In genomic region chr12:13345722-13346121, GRCh38 we compare ENCODE assay signal across 27 cellular contexts.
"Had no signal": no experiment of that assay in that cellular context is flagged by ENCODE, and none has a peak within 500 bp of the region (broad histone marks: within the 10 kb centered on the region; RNA-seq: fewer than 3 reads in every experiment).

No MANE protein-coding gene starts in this region.

- H3K27me3 ChIP-seq: ovary, right atrium auricular region, right lobe of liver, stomach, testis, tibial artery, uterus had no signal

- H3K9me3 Mint-ChIP-seq: natural killer cell treated with Interleukin-12 subunit alpha and Interleukin-12 subunit beta and Interleukin-15 and Interleukin-18, amount 100 ng/mL, for 72 hours had no signal

- FAIRE-seq: islet of Langerhans, kidney had no signal

- H3K36me3 ChIP-seq: left ventricle myocardium inferior, ovary, right atrium auricular region, right lobe of liver, stomach, tibial artery, uterus had no signal

- H3K27ac Mint-ChIP-seq: immature natural killer cell; memory B cell; naive thymus-derived CD4-positive, alpha-beta T cell; natural killer cell treated with Interleukin-12 subunit alpha and Interleukin-12 subunit beta and Interleukin-15 and Interleukin-18, amount 100 ng/mL, for 72 hours; progenitor cell of endocrine pancreas; stimulated activated memory B cell treated with anti-CD40 and anti-IgM and Interleukin-4, amounts not matched to agents 10 μg/mL and 1 μg/mL and 100 μg/mL, for 72 hours had no signal

- DNase-seq: hypothalamus; immature natural killer cell; kidney; left colon; left ventricle myocardium inferior; midbrain; mucosa of descending colon; naive thymus-derived CD4-positive, alpha-beta T cell; ovary; right lobe of liver; stimulated activated CD4-positive, alpha-beta T cell treated with anti-CD3 and anti-CD28 coated beads, Interleukin-1b, Interleukin-23, amount 100 ng/mL, for 48 hours; stimulated activated CD4-positive, alpha-beta T cell treated with anti-CD3 and anti-CD28 coated beads, Interleukin-2, amount 100 ng/mL, for 48 hours; stimulated activated CD4-positive, alpha-beta T cell treated with anti-CD3 and anti-CD28 coated beads, Interleukin-4, amount 100 ng/mL, for 4 hours; stimulated activated CD8-positive, alpha-beta memory T cell treated with anti-CD3 and anti-CD28 coated beads, Interleukin-4, amount 100 ng/mL, for 48 hours; stimulated activated naive CD8-positive, alpha-beta T cell treated with anti-CD3 and anti-CD28 coated beads, Interleukin-15, Interleukin-2, amounts not matched to agents 100 U/mL and 50 U/mL, for 24 hours; stomach; testis; tibial artery; trophoblast cell; uterus had no signal

- H3K4me1 ChIP-seq: left ventricle myocardium inferior, right atrium auricular region, right lobe of liver, stomach, testis, tibial artery, uterus had no signal

- ATAC-seq: left colon; mucosa of descending colon; naive thymus-derived CD4-positive, alpha-beta T cell; natural killer cell treated with Interleukin-12 subunit alpha and Interleukin-12 subunit beta and Interleukin-15 and Interleukin-18, amount 100 ng/mL, for 72 hours; right lobe of liver; stimulated activated memory B cell treated with anti-CD40 and anti-IgM and Interleukin-4, amounts not matched to agents 10 μg/mL and 1 μg/mL and 100 μg/mL, for 72 hours; stimulated activated naive CD8-positive, alpha-beta T cell treated with anti-CD3 and anti-CD28 coated beads, Interleukin-15, Interleukin-2, amounts not matched to agents 100 U/mL and 50 U/mL, for 24 hours had no signal

- H3K4me3 Mint-ChIP-seq: immature natural killer cell; memory B cell; naive thymus-derived CD4-positive, alpha-beta T cell; natural killer cell treated with Interleukin-12 subunit alpha and Interleukin-12 subunit beta and Interleukin-15 and Interleukin-18, amount 100 ng/mL, for 72 hours; stimulated activated memory B cell treated with anti-CD40 and anti-IgM and Interleukin-4, amounts not matched to agents 10 μg/mL and 1 μg/mL and 100 μg/mL, for 72 hours had no signal

- H3K4me3 ChIP-seq: left ventricle myocardium inferior, mucosa of descending colon, ovary, right atrium auricular region, right lobe of liver, smooth muscle cell, stomach, testis, tibial artery, uterus had no signal

- H3K4me2 ChIP-seq: smooth muscle cell had no signal

- H3K4me1 Mint-ChIP-seq: immature natural killer cell; memory B cell; naive thymus-derived CD4-positive, alpha-beta T cell; stimulated activated memory B cell treated with anti-CD40 and anti-IgM and Interleukin-4, amounts not matched to agents 10 μg/mL and 1 μg/mL and 100 μg/mL, for 72 hours had no signal

- H3K36me3 Mint-ChIP-seq: immature natural killer cell; memory B cell; naive thymus-derived CD4-positive, alpha-beta T cell; natural killer cell treated with Interleukin-12 subunit alpha and Interleukin-12 subunit beta and Interleukin-15 and Interleukin-18, amount 100 ng/mL, for 72 hours; stimulated activated memory B cell treated with anti-CD40 and anti-IgM and Interleukin-4, amounts not matched to agents 10 μg/mL and 1 μg/mL and 100 μg/mL, for 72 hours had no signal

- H3K27ac ChIP-seq: left ventricle myocardium inferior, ovary, right atrium auricular region, right lobe of liver, stomach, testis, tibial artery, uterus had no signal

- H3K9me3 ChIP-seq: left ventricle myocardium inferior, mucosa of descending colon, ovary, right atrium auricular region, right lobe of liver, stomach, testis, tibial artery, uterus had no signal
